In genomic region chr6:149012040-149012545, GRCh38 we compare ENCODE assay signal across 15 cellular contexts.
DNase-seq lines count a peak whose midpoint lies in the region; ATAC-seq, FAIRE-seq and TF ChIP-seq lines count a peak whose summit lies in the region.
"Had no signal": no experiment of that assay in that cellular context is flagged by ENCODE, and none has a peak within 500 bp of the region (broad histone marks: within the 10 kb centered on the region; RNA-seq: fewer than 3 reads in every experiment).

No MANE protein-coding gene starts in this region.

- no peaks in the 10 kb centered on the region for H3K36me3 ChIP-seq in SJCRH30
- no peaks in the 10 kb centered on the region for H3K36me3 ChIP-seq in CD8-positive, alpha-beta T cell (ENCODE audit: insufficient read depth, low read length)
- no peaks in the 10 kb centered on the region for H3K36me3 ChIP-seq in CD4-positive, alpha-beta memory T cell (ENCODE audit: insufficient read depth, low read length)

- H3K4me3 Mint-ChIP-seq in CD8-positive, alpha-beta T cell = no peak overlapping the region
- H3K4me3 Mint-ChIP-seq in CD4-positive, alpha-beta memory T cell = no peak overlapping the region
- H3K4me3 Mint-ChIP-seq: stimulated activated naive CD8-positive, alpha-beta T cell treated with anti-CD3 and anti-CD28 coated beads, Interleukin-15, amount 100 ng/mL, for 72 hours had no signal

- no peaks in the 10 kb centered on the region for H3K27me3 ChIP-seq in SJCRH30
- no peaks in the 10 kb centered on the region for H3K27me3 ChIP-seq in CD8-positive, alpha-beta T cell (ENCODE audit: insufficient read depth, low read length)
- no peaks in the 10 kb centered on the region for H3K27me3 ChIP-seq in CD4-positive, alpha-beta memory T cell (ENCODE audit: insufficient read depth, low read length)

- no peaks in the 10 kb centered on the region for H3K27me3 Mint-ChIP-seq in CD8-positive, alpha-beta T cell (ENCODE audit: low read depth)
- H3K27me3 Mint-ChIP-seq in CD4-positive, alpha-beta memory T cell = no peaks in the 10 kb centered on the region
- H3K27me3 Mint-ChIP-seq: stimulated activated naive CD8-positive, alpha-beta T cell treated with anti-CD3 and anti-CD28 coated beads, Interleukin-15, amount 100 ng/mL, for 72 hours had no signal

- DNase-seq in GM04503 (ENCODE audit: low read depth) = peak; percentile 98
- DNase-seq in SJCRH30 = peak; percentile 61 to 79
- peak; percentile 100 for DNase-seq in fibroblast of mammary gland (ENCODE audit: low read depth)
- peak; percentile 95 for DNase-seq in renal cortical epithelial cell (ENCODE audit: low read depth)
- no peak for DNase-seq in CD8-positive, alpha-beta T cell
- no peak for DNase-seq in GM19239 (ENCODE audit: insufficient read length, low spot score)
- no peak for DNase-seq in CD4-positive, alpha-beta memory T cell
- no peak for DNase-seq in head of caudate nucleus
- DNase-seq: activated CD8-positive, alpha-beta memory T cell treated with anti-CD3 and anti-CD28 coated beads, Interleukin-2, amount 50 U/mL, for 48 hours; left cardiac atrium; NCI-H187 treated with DMSO at 0.1 percent for 48 hours; stimulated activated naive CD8-positive, alpha-beta T cell treated with anti-CD3 and anti-CD28 coated beads, Interleukin-15, amount 100 ng/mL, for 72 hours had no signal

- no peaks in the 10 kb centered on the region for H3K36me3 Mint-ChIP-seq in CD8-positive, alpha-beta T cell
- no peaks in the 10 kb centered on the region for H3K36me3 Mint-ChIP-seq in CD4-positive, alpha-beta memory T cell

- no peak overlapping the region for H3K4me3 ChIP-seq in SJCRH30
- H3K4me3 ChIP-seq in fibroblast of mammary gland (ENCODE audit: control insufficient read depth, low read depth, low read length) = no peak overlapping the region
- no peak overlapping the region for H3K4me3 ChIP-seq in CD8-positive, alpha-beta T cell (ENCODE audit: low read depth, low read length)
- no peak overlapping the region for H3K4me3 ChIP-seq in CD4-positive, alpha-beta memory T cell (ENCODE audit: low read length in 2 of 2)
- H3K4me3 ChIP-seq: coronary artery, SK-N-MC, skin epidermis had no signal

- CTCF ChIA-PET in CD8-positive, alpha-beta T cell (lab: Charles Lee) = no interaction called here
- CTCF ChIA-PET in CD4-positive, alpha-beta memory T cell (lab: Charles Lee; ENCODE audit: partially characterized antibody) = no interaction called here

- FAIRE-seq in GM19239 (lab: Jason Lieb, UNC) = no peak

- H3K27ac Mint-ChIP-seq in CD8-positive, alpha-beta T cell = no peak overlapping the region
- peak overlapping the region in 1 of 7 donors; percentile 7 for H3K27ac Mint-ChIP-seq in CD4-positive, alpha-beta memory T cell
- H3K27ac Mint-ChIP-seq: stimulated activated naive CD8-positive, alpha-beta T cell treated with anti-CD3 and anti-CD28 coated beads, Interleukin-15, amount 100 ng/mL, for 72 hours had no signal

- intact Hi-C loops in CD8-positive, alpha-beta T cell (cut with DNase I, micrococcal nuclease) = no loop called here
- intact Hi-C loops in CD4-positive, alpha-beta memory T cell (cut with micrococcal nuclease) = no loop called here
- intact Hi-C loops in head of caudate nucleus (cut with DNase I) = no loop called here

- POLR2A ChIA-PET in CD8-positive, alpha-beta T cell (lab: Charles Lee) = no interaction called here
- POLR2A ChIA-PET in CD4-positive, alpha-beta memory T cell (lab: Charles Lee; ENCODE audit: partially characterized antibody) = no interaction called here

- H3K27ac ChIP-seq in SJCRH30 = no peak overlapping the region
- H3K27ac ChIP-seq in CD8-positive, alpha-beta T cell (ENCODE audit: low read depth, low read length) = no peak overlapping the region
- H3K27ac ChIP-seq in CD4-positive, alpha-beta memory T cell (ENCODE audit: low read depth, low read length) = no peak overlapping the region
- H3K27ac ChIP-seq: coronary artery, SK-N-MC, skin epidermis had no signal

- no peak for TF ChIP-seq CTCF in fibroblast of mammary gland (conservative IDR thresholded peaks at IDR 0.05; ENCODE audit: control insufficient read depth, insufficient read depth, low read depth, low read length)
- TF ChIP-seq CTCF in CD8-positive, alpha-beta T cell (IDR thresholded peaks at IDR 0.05) = no peak

- no peaks in the 10 kb centered on the region for H3K4me1 Mint-ChIP-seq in CD8-positive, alpha-beta T cell (ENCODE audit: low read depth)
- no peaks in the 10 kb centered on the region for H3K4me1 Mint-ChIP-seq in CD4-positive, alpha-beta memory T cell
- H3K4me1 Mint-ChIP-seq: stimulated activated naive CD8-positive, alpha-beta T cell treated with anti-CD3 and anti-CD28 coated beads, Interleukin-15, amount 100 ng/mL, for 72 hours had no signal

- ATAC-seq in CD8-positive, alpha-beta T cell = no peak
- ATAC-seq: stimulated activated naive CD8-positive, alpha-beta T cell treated with anti-CD3 and anti-CD28 coated beads, Interleukin-15, amount 100 ng/mL, for 72 hours had no signal

- H3K9me3 Mint-ChIP-seq in CD8-positive, alpha-beta T cell = no peaks in the 10 kb centered on the region
- no peaks in the 10 kb centered on the region for H3K9me3 Mint-ChIP-seq in CD4-positive, alpha-beta memory T cell
- H3K9me3 Mint-ChIP-seq: stimulated activated naive CD8-positive, alpha-beta T cell treated with anti-CD3 and anti-CD28 coated beads, Interleukin-15, amount 100 ng/mL, for 72 hours had no signal

- no peaks in the 10 kb centered on the region for H3K9me3 ChIP-seq in SJCRH30 (replicated peaks)
- no peaks in the 10 kb centered on the region for H3K9me3 ChIP-seq in CD8-positive, alpha-beta T cell (ENCODE audit: low read length)
- no peaks in the 10 kb centered on the region for H3K9me3 ChIP-seq in CD4-positive, alpha-beta memory T cell (ENCODE audit: control insufficient read depth in 1 of 2, low read length in 2 of 2)

- H3K4me1 ChIP-seq in SJCRH30 = peaks cover 19% of the 10 kb centered on the region
- no peaks in the 10 kb centered on the region for H3K4me1 ChIP-seq in CD8-positive, alpha-beta T cell (ENCODE audit: insufficient read depth, low read length)
- no peaks in the 10 kb centered on the region for H3K4me1 ChIP-seq in CD4-positive, alpha-beta memory T cell (ENCODE audit: insufficient read depth, low read length)

Comparison
In these comparisons a context has a peak if more than half of its experiments do, and no peak if none do; other contexts are left out.
1. DNase-seq: peak in GM04503 (single experiment), SJCRH30 (2 of 2), fibroblast of mammary gland (single experiment) and renal cortical epithelial cell (single experiment); none in CD8-positive, alpha-beta T cell (0 of 7), GM19239 (single experiment), CD4-positive, alpha-beta memory T cell (0 of 5) and head of caudate nucleus (0 of 42).